Comparison of ENCODE assay signal across 8 cellular contexts in genomic region chr10:28393956-28394568, GRCh38.
A peak's percentile ranks its signal among the peaks of the same experiment; 100 is the strongest.
DNase-seq lines count a peak whose midpoint lies in the region; ATAC-seq and TF ChIP-seq lines count a peak whose summit lies in the region.

No MANE protein-coding gene starts in this region.

- H3K4me1 ChIP-seq in SK-N-SH (ENCODE audit: control insufficient read depth in 1 of 2, insufficient read depth in 2 of 2, low read depth in 1 of 2, low read length in 1 of 2) = no peaks in the 10 kb centered on the region
- H3K4me1 ChIP-seq in cardiac muscle cell (ENCODE audit: low read depth) = no peaks in the 10 kb centered on the region
- H3K4me1 ChIP-seq in psoas muscle = no peaks in the 10 kb centered on the region

- WGBS in SK-N-SH (ENCODE audit: low lambda C conversion rate) = 4% methylated on average over 8 of the region's 8 CpGs
- 10 to 16% (median 11%) methylated on average over 8 of the region's 8 CpGs for whole genome bisulfite sequencing in psoas muscle, 3 donors

- no peak overlapping the region for H2AFZ ChIP-seq in SK-N-SH (ENCODE audit: low read depth)

- POLR2A ChIA-PET in SK-N-SH (lab: Yijun Ruan, JAX) = no interaction called here

- H3K27ac ChIP-seq in SK-N-SH (ENCODE audit: low read depth in 2 of 2, low read length in 1 of 2) = no peak overlapping the region
- no peak overlapping the region for H3K27ac ChIP-seq in cardiac muscle cell
- no peak overlapping the region for H3K27ac ChIP-seq in psoas muscle

- no peak overlapping the region for H3K4me2 ChIP-seq in SK-N-SH

- H3K9me3 ChIP-seq in SK-N-SH = no peaks in the 10 kb centered on the region
- no peaks in the 10 kb centered on the region for H3K9me3 ChIP-seq in cardiac muscle cell (ENCODE audit: low read depth)
- no peaks in the 10 kb centered on the region for H3K9me3 ChIP-seq in psoas muscle

- H3K36me3 ChIP-seq in SK-N-SH (replicated peaks in 1 of 2; ENCODE audit: control insufficient read depth in 1 of 2, insufficient read depth in 2 of 2, low read length in 1 of 2) = no peaks in the 10 kb centered on the region
- H3K36me3 ChIP-seq in cardiac muscle cell = no peaks in the 10 kb centered on the region
- H3K36me3 ChIP-seq in psoas muscle (ENCODE audit: insufficient read depth in 1 of 2, low read depth in 1 of 2) = no peaks in the 10 kb centered on the region

- H4K20me1 ChIP-seq in SK-N-SH (ENCODE audit: insufficient read depth) = no peaks in the 10 kb centered on the region

- TF ChIP-seq CTCF in SK-N-SH (IDR thresholded peaks at IDR 0.05) (peak; percentile 96), cardiac muscle cell (IDR thresholded peaks at IDR 0.05; ENCODE audit: low read depth, low read length) (peak; percentile 97), psoas muscle (IDR thresholded peaks at IDR 0.05) (peak; percentile 89)

- H3K4me3 ChIP-seq in SK-N-SH (ENCODE audit: low read depth in 2 of 2, low read length in 1 of 2) = peak overlapping the region in 1 of 2 experiments; percentile 24; a peak in 1 of 4 replicates
- H3K4me3 ChIP-seq in cardiac muscle cell = no peak overlapping the region
- no peak overlapping the region for H3K4me3 ChIP-seq in psoas muscle

- H3F3A ChIP-seq in SK-N-SH (replicated peaks; ENCODE audit: insufficient read depth) = no peaks in the 10 kb centered on the region

- no peak overlapping the region for H3K9ac ChIP-seq in SK-N-SH

- TF ChIP-seq RAD21 in SK-N-SH (IDR thresholded peaks at IDR 0.05; ENCODE audit: low read length) = peak; percentile 61

- CTCF ChIA-PET in SK-N-SH (lab: Yijun Ruan, JAX) = interaction anchor here (0.6 to 2.7 kb wide), 48 partner anchors 9 to 1027 kb away, joined by 3 to 43 read pairs (median 4); no protein-coding TSS in a partner anchor

- DNase-seq in D341Med (ENCODE audit: low spot score) (peak; percentile 81), LHCN-M2 (ENCODE audit: low read depth) (peak; percentile 56), SK-N-SH (peak; percentile 69), cardiac muscle cell (ENCODE audit: low read depth in 1 of 2, low spot score in 1 of 2) (peak; percentile 72 to 81), psoas muscle (peak; percentile 51 to 66)
- DNase-seq in activated naive CD4-positive, alpha-beta T cell treated with anti-CD3 and anti-CD28 coated beads, Interleukin-2, amount 50 U/mL, for 16 hours = peak; percentile 59

- peaks cover 16% of the 10 kb centered on the region; the same call in 1 of the 2 replicates for H3K27me3 ChIP-seq in SK-N-SH (ENCODE audit: insufficient read depth)
- no peaks in the 10 kb centered on the region for H3K27me3 ChIP-seq in cardiac muscle cell
- H3K27me3 ChIP-seq in psoas muscle (ENCODE audit: insufficient read depth in 3 of 3, low read length in 2 of 3) = peaks cover 0 to 2% (median 0%) of the 10 kb centered on the region in 3 donors

- intact Hi-C loops in psoas muscle (cut with DNase I) = no loop called here

- H3K79me2 ChIP-seq in SK-N-SH (ENCODE audit: insufficient read depth) = no peaks in the 10 kb centered on the region

- no peaks in the 10 kb centered on the region for H3K9me2 ChIP-seq in SK-N-SH

- no peak for TF ChIP-seq EP300 in SK-N-SH (IDR thresholded peaks at IDR 0.05; ENCODE audit: borderline replicate concordance in 1 of 2, low read depth in 1 of 2, low read length in 1 of 2)

- ATAC-seq in GM21381 (IDR thresholded peaks at IDR 0.05; ENCODE audit: unreplicated experiment) (peak; percentile 86), psoas muscle (peak; percentile 81 to 98 (median 90)), HG03108 (IDR thresholded peaks at IDR 0.05; ENCODE audit: unreplicated experiment) (no peak)

TF ChIP-seq in SK-N-SH, 30 proteins besides CTCF, POLR2A, EP300 and RAD21:
- TF ChIP-seq GATA2 (CRISPR knock-in tag; IDR thresholded peaks at IDR 0.05) (no peak), RXRA (IDR thresholded peaks at IDR 0.05; ENCODE audit: borderline replicate concordance, low read depth) (no peak), TAF1 (IDR thresholded peaks at IDR 0.05; ENCODE audit: borderline replicate concordance, low read depth, low read length) (no peak), USF2 (IDR thresholded peaks at IDR 0.05; ENCODE audit: borderline replicate concordance, low read depth, low read length) (no peak), SMC3 (IDR thresholded peaks at IDR 0.05; ENCODE audit: low read depth, low read length) (peak; percentile 31), EZH2phosphoT487 (IDR thresholded peaks at IDR 0.05; ENCODE audit: borderline replicate concordance, low read depth) (no peak)
